8 cellular contexts compared by ENCODE assay signal in the genomic region with DNA sequence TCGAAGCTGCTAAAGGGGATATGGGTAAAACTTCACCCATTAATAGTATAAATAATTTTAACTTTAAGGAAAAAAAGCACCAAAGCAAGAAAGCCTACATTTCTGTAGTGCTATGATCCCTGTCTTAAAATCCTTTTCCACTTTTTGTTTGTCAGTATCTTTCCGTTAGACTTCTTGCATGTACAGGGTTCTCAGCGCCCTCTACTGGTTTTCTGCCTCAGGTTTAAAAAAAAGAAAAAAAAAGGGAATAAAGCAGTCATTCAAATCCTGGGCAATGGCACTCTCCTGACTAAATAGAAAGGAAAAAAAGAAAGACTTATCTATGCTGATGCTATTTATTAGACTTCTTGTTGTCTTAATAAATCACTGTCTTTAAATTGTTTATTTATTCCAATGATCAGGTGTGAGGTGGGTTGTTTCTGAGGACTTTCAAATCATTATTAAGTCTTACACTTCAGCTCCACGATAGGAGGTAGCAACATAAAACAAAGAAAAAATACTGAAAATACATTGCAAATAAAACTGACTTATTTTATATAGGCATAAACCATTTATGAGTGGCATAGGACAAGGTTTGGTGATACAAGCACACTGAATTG.
DNase-seq lines count a peak whose midpoint lies in the region; ATAC-seq and TF ChIP-seq lines count a peak whose summit lies in the region.

No MANE protein-coding gene starts in this region.

- H3K4me3 Mint-ChIP-seq in activated CD4-positive, alpha-beta memory T cell treated with anti-CD3 and anti-CD28 coated beads, Interleukin-2, amount 10 ng/mL, durations not matched to agents 7 days and 5 days, result no peak overlapping the region

- DNase-seq in Caki2 (ENCODE audit: low read depth) (peak; percentile 67), HCT116 (ENCODE audit: low read depth, low spot score) (peak; percentile 40), NCI-H345 treated with DMSO at 0.1 percent for 48 hours (lab: John Stamatoyannopoulos, UW; ENCODE audit: unreplicated experiment) (peak; percentile 25), hepatocyte (ENCODE audit: low spot score) (peak; percentile 82)
- peak; percentile 21 for DNase-seq in activated CD4-positive, alpha-beta memory T cell treated with anti-CD3 and anti-CD28 coated beads, Interleukin-2, amount 10 ng/mL, durations not matched to agents 7 days and 5 days
- peak in 2 of 3 donors; percentile 5 to 40 for DNase-seq in stimulated activated CD4-positive, alpha-beta T cell treated with anti-CD3 and anti-CD28 coated beads, TNF-alpha, amount 100 ng/mL, for 48 hours (ENCODE audit: low read depth in 3 of 3)

- H3K79me2 ChIP-seq in HCT116 (ENCODE audit: insufficient read depth, low read length) (no peaks in the 10 kb centered on the region), hepatocyte (no peaks in the 10 kb centered on the region)

- no peak overlapping the region for H3K27ac Mint-ChIP-seq in activated CD4-positive, alpha-beta memory T cell treated with anti-CD3 and anti-CD28 coated beads, Interleukin-2, amount 10 ng/mL, durations not matched to agents 7 days and 5 days

- H3K4me2 ChIP-seq in HCT116 (ENCODE audit: low read length) (no peak overlapping the region), hepatocyte (no peak overlapping the region)

- peak; percentile 66 to 87 (median 75); a peak in 5 of 6 replicates for TF ChIP-seq CTCF in HCT116 (IDR thresholded peaks at IDR 0.05 in 2 of 3, conservative IDR thresholded peaks at IDR 0.05 in 1 of 3; ENCODE audit: borderline replicate concordance in 1 of 3, insufficient read depth in 1 of 3, low read depth in 2 of 3, low read length in 2 of 3)
- TF ChIP-seq CTCF in hepatocyte (IDR thresholded peaks at IDR 0.05; ENCODE audit: poor library complexity), result peak; percentile 90

- H3K27ac ChIP-seq in HCT116 (ENCODE audit: low read depth, low read length), result no peak overlapping the region
- no peak overlapping the region for H3K27ac ChIP-seq in hepatocyte

- TF ChIP-seq POLR2A in HCT116 (IDR thresholded peaks at IDR 0.05; ENCODE audit: borderline replicate concordance, extremely low read depth, insufficient read depth, insufficient read length), result no peak

- H3K9me3 ChIP-seq in HCT116 (ENCODE audit: control insufficient read depth in 1 of 2, insufficient read depth in 1 of 2, low read depth in 1 of 2, low read length in 2 of 2) (no peaks in the 10 kb centered on the region), hepatocyte (ENCODE audit: low read depth) (no peaks in the 10 kb centered on the region)

- H3K27me3 Mint-ChIP-seq in activated CD4-positive, alpha-beta memory T cell treated with anti-CD3 and anti-CD28 coated beads, Interleukin-2, amount 10 ng/mL, durations not matched to agents 7 days and 5 days, result peaks cover 3% of the 10 kb centered on the region

- RAD21 ChIA-PET in HCT116 (lab: Charles Lee; ENCODE audit: low non-redundant PET in 1 of 2, low total read pairs in 2 of 2, uncharacterized antibody in 2 of 2, unreplicated experiment in 2 of 2), result interaction anchor here in 1 of 2 experiments (1.0 kb wide), 1 partner anchor 88 kb away, joined by 3 read pairs; no protein-coding TSS in a partner anchor

- POLR2A ChIA-PET in HCT116 (lab: Charles Lee), result no interaction called here
- POLR2A ChIA-PET in activated CD4-positive, alpha-beta memory T cell treated with anti-CD3 and anti-CD28 coated beads, Interleukin-2, amount 10 ng/mL, durations not matched to agents 7 days and 5 days (lab: Charles Lee), result no interaction called here

- H3K36me3 Mint-ChIP-seq in activated CD4-positive, alpha-beta memory T cell treated with anti-CD3 and anti-CD28 coated beads, Interleukin-2, amount 10 ng/mL, durations not matched to agents 7 days and 5 days (ENCODE audit: low read depth), result no peaks in the 10 kb centered on the region

- TF ChIP-seq RAD21 in HCT116 (IDR thresholded peaks at IDR 0.05; ENCODE audit: low read depth), result peak; percentile 79

- intact Hi-C loops in HCT116 (cut with micrococcal nuclease), result loop anchor here (1.0 to 5.0 kb wide), 3 partner anchors 630 to 795 kb away; no protein-coding TSS in a partner anchor

- H2AFZ ChIP-seq in HCT116 (ENCODE audit: low read depth, low read length, poor library complexity, severe bottlenecking), result peak overlapping the region; percentile 83
- H2AFZ ChIP-seq in hepatocyte, result no peak overlapping the region

- CTCF ChIA-PET in HCT116 (lab: Charles Lee), result interaction anchor here (1.4 kb wide), 1 partner anchor 931 kb away, joined by 3 read pairs; no protein-coding TSS in a partner anchor
- CTCF ChIA-PET in activated CD4-positive, alpha-beta memory T cell treated with anti-CD3 and anti-CD28 coated beads, Interleukin-2, amount 10 ng/mL, durations not matched to agents 7 days and 5 days (lab: Charles Lee), result no interaction called here

- no peaks in the 10 kb centered on the region for H3K36me3 ChIP-seq in HCT116 (ENCODE audit: control insufficient read depth in 1 of 2, insufficient read depth in 2 of 2, low read length in 2 of 2)
- no peaks in the 10 kb centered on the region for H3K36me3 ChIP-seq in hepatocyte (replicated peaks; ENCODE audit: insufficient read depth, low read depth)

- H3K4me1 Mint-ChIP-seq in activated CD4-positive, alpha-beta memory T cell treated with anti-CD3 and anti-CD28 coated beads, Interleukin-2, amount 10 ng/mL, durations not matched to agents 7 days and 5 days, result no peaks in the 10 kb centered on the region

- H3K9me2 ChIP-seq in HCT116 (ENCODE audit: insufficient read depth) (no peaks in the 10 kb centered on the region), hepatocyte (replicated peaks; ENCODE audit: insufficient read depth) (no peaks in the 10 kb centered on the region)

- no peaks in the 10 kb centered on the region for H4K20me1 ChIP-seq in HCT116 (ENCODE audit: insufficient read depth)
- no peaks in the 10 kb centered on the region for H4K20me1 ChIP-seq in hepatocyte (ENCODE audit: insufficient read depth, poor library complexity, severe bottlenecking)

- no peak overlapping the region for H3K9ac ChIP-seq in HCT116 (ENCODE audit: low read length)

- no peaks in the 10 kb centered on the region for H3K4me1 ChIP-seq in HCT116 (ENCODE audit: control insufficient read depth in 1 of 2, insufficient read depth in 2 of 2, low read length in 2 of 2)
- no peaks in the 10 kb centered on the region for H3K4me1 ChIP-seq in hepatocyte (ENCODE audit: insufficient read depth)

- no peaks in the 10 kb centered on the region for H3K9me3 Mint-ChIP-seq in activated CD4-positive, alpha-beta memory T cell treated with anti-CD3 and anti-CD28 coated beads, Interleukin-2, amount 10 ng/mL, durations not matched to agents 7 days and 5 days

- 46% methylated on average over 4 of the region's 4 CpGs for WGBS in hepatocyte (ENCODE audit: low lambda C conversion rate, missing lambda C conversion rate)

- ATAC-seq in HCT116, result peak; percentile 67
- no peak for ATAC-seq in HG03280 (IDR thresholded peaks at IDR 0.05; ENCODE audit: unreplicated experiment)
- no peak for ATAC-seq in GM21723 (IDR thresholded peaks at IDR 0.05; ENCODE audit: unreplicated experiment)

- H3K27me3 ChIP-seq in HCT116 (ENCODE audit: insufficient read depth, low read length) (no peaks in the 10 kb centered on the region), hepatocyte (no peaks in the 10 kb centered on the region)

- in situ Hi-C loops in Caki2 (cut with HindIII; ENCODE audit: low pct_unique_long_range_greater_than_20kb, low sequenced_read_pairs), result no loop called here

- H3K4me3 ChIP-seq in HCT116 (replicated peaks in 1 of 2; ENCODE audit: low read depth in 1 of 2, low read length in 2 of 2) (no peak overlapping the region), hepatocyte (no peak overlapping the region)

- no TSS peak for BruUV-seq in HCT116 (replicated peaks; lab: Mats Ljungman, UMichigan)

TF ChIP-seq in HCT116, 20 proteins besides CTCF, POLR2A, EP300 and RAD21:
- TF ChIP-seq SIN3A (IDR thresholded peaks at IDR 0.05; ENCODE audit: low read depth) (no peak), SP1 (IDR thresholded peaks at IDR 0.05; ENCODE audit: low read depth) (0 out of 2 replicates have a peak, but pooled peaks have one; percentile 13), ELF1 (IDR thresholded peaks at IDR 0.05; ENCODE audit: borderline replicate concordance, low read depth) (no peak)

Comparison
In these comparisons a context has a peak if more than half of its experiments do, and no peak if none do; other contexts are left out.
1. DNase-seq: peak in every context shown above with its lines; median percentile 82 in hepatocyte; 67 in Caki2; 40 in HCT116; 25 in NCI-H345 treated with DMSO at 0.1 percent for 48 hours; 22 in stimulated activated CD4-positive, alpha-beta T cell treated with anti-CD3 and anti-CD28 coated beads, TNF-alpha, amount 100 ng/mL, for 48 hours; 21 in activated CD4-positive, alpha-beta memory T cell treated with anti-CD3 and anti-CD28 coated beads, Interleukin-2, amount 10 ng/mL, durations not matched to agents 7 days and 5 days.